Comparison of ENCODE assay signal across 16 cellular contexts in genomic region chr7:41116817-41117216, GRCh38.
"Had no signal": no experiment of that assay in that cellular context is flagged by ENCODE, and none has a peak within 500 bp of the region (broad histone marks: within the 10 kb centered on the region; RNA-seq: fewer than 3 reads in every experiment).

No MANE protein-coding gene starts in this region.

- H3K27me3 ChIP-seq: heart left ventricle, ovary, thyroid gland, uterus had no signal

- H2AFZ ChIP-seq: neural progenitor cell had no signal

- H3K4me2 ChIP-seq: neural progenitor cell had no signal

- H3K4me1 ChIP-seq: heart left ventricle, thyroid gland, uterus had no signal

- H3K4me3 ChIP-seq: coronary artery, heart left ventricle, neural progenitor cell, ovary, thyroid gland, uterus had no signal

- H3K9ac ChIP-seq: neural progenitor cell had no signal

- ATAC-seq: heart left ventricle; left lobe of liver; stimulated activated naive B cell treated with anti-CD40 and anti-IgM and Interleukin-4, amounts not matched to agents 10 μg/mL and 1 μg/mL and 100 μg/mL, for 72 hours had no signal

- H3K9me3 ChIP-seq: heart left ventricle, ovary, thyroid gland, uterus had no signal

- DNase-seq: activated CD4-positive, alpha-beta memory T cell treated with anti-CD3 and anti-CD28 coated beads, Interleukin-2, amount 10 ng/mL, durations not matched to agents 7 days and 5 days; activated CD4-positive, alpha-beta T cell treated with anti-CD3 and anti-CD28 coated beads for 4 hours; activated naive CD4-positive, alpha-beta T cell treated with anti-CD3 and anti-CD28 coated beads, Interleukin-2, amount 10 ng/mL, durations not matched to agents 7 days and 5 days; activated T-cell treated with anti-CD3 and anti-CD28 coated beads, Interleukin-2, amount 50 U/mL, for 24 hours; effector CD8-positive, alpha-beta T cell; heart left ventricle; naive B cell; ovary; stimulated activated CD4-positive, alpha-beta T cell treated with anti-CD3 and anti-CD28 coated beads, Interleukin-2, amount 100 ng/mL, for 48 hours; stimulated activated naive B cell treated with anti-CD40 and anti-IgM and Interleukin-4, amounts not matched to agents 10 μg/mL and 1 μg/mL and 100 μg/mL, for 72 hours; T-helper 2 cell; thyroid gland; uterus had no signal

- H3K36me3 ChIP-seq: heart left ventricle, neural progenitor cell, ovary, thyroid gland, uterus had no signal

- H3K27ac ChIP-seq: coronary artery, heart left ventricle, neural progenitor cell, ovary, thyroid gland, uterus had no signal
